ENCODE assay signal across 1 cellular context in the genomic region with DNA sequence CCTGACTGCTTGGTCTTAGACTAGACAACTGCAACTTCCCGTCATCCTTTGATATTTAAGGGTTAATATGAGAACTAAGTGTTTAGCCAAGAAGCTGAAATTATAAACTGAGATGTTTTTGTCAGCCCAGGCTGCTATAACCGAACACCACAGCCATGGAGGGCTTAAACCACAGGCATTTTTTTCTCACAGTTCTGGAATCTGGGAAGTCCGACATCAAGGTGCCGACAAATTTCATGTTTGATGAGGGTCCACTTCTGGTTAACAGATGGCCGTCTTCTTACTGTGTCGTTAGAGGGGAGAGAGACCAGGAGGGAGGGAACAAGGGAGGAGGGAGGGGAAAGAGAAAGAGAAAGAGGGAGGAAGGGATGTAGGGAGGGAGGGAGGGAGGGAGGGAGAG.
TF ChIP-seq lines count a peak whose summit lies in the region.

No MANE protein-coding gene starts in this region.

TF ChIP-seq in IMR-90, 13 proteins besides CTCF, POLR2A, EP300 and RAD21 (continued from another document):
- no peak for TF ChIP-seq SMC3 (IDR thresholded peaks at IDR 0.05; ENCODE audit: low read depth, low read length)
- no peak for TF ChIP-seq MAFK (IDR thresholded peaks at IDR 0.05; ENCODE audit: low read depth, low read length)
- TF ChIP-seq RCOR1 (IDR thresholded peaks at IDR 0.05; ENCODE audit: insufficient replicate concordance, low read length): no peak
- no peak for TF ChIP-seq MAZ (IDR thresholded peaks at IDR 0.05; ENCODE audit: borderline replicate concordance, low read depth, low read length)
- TF ChIP-seq RFX5 (IDR thresholded peaks at IDR 0.05; ENCODE audit: low read depth, low read length): no peak
- TF ChIP-seq FOS (IDR thresholded peaks at IDR 0.05; ENCODE audit: low read depth, low read length): no peak
- no peak for TF ChIP-seq CEBPB (IDR thresholded peaks at IDR 0.05; ENCODE audit: low read depth, low read length)
- no peak for TF ChIP-seq CHD1 (IDR thresholded peaks at IDR 0.05; ENCODE audit: low read depth, low read length)
- TF ChIP-seq, protein P1, sequence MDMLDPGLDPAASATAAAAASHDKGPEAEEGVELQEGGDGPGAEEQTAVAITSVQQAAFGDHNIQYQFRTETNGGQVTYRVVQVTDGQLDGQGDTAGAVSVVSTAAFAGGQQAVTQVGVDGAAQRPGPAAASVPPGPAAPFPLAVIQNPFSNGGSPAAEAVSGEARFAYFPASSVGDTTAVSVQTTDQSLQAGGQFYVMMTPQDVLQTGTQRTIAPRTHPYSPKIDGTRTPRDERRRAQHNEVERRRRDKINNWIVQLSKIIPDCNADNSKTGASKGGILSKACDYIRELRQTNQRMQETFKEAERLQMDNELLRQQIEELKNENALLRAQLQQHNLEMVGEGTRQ (IDR thresholded peaks at IDR 0.05; ENCODE audit: low read depth, low read length): no peak
- no peak for TF ChIP-seq NFE2L2 (IDR thresholded peaks at IDR 0.05; ENCODE audit: low read depth, low read length)
TF ChIP-seq in IMR-90: peak in this region for 0.
